Comparison of ENCODE assay signal across 8 cellular contexts in genomic region chr11:86244063-86244521, GRCh38. TPM values are rescaled to one million over a fixed set of nuclear protein-coding genes. Genes with fewer than 3 reads are reported as not detected.
DNase-seq lines count a peak whose midpoint lies in the region; ATAC-seq and TF ChIP-seq lines count a peak whose summit lies in the region.

No MANE protein-coding gene starts in this region.

- CTCF ChIA-PET in activated CD4-positive, alpha-beta memory T cell treated with anti-CD3 and anti-CD28 coated beads, Interleukin-2, amount 10 ng/mL, durations not matched to agents 7 days and 5 days (lab: Charles Lee): interaction anchor here (2.0 kb wide), 1 partner anchor 389 kb away, joined by 9 read pairs; the partner anchor contains the start of gene CCDC83

- ATAC-seq in GM21825 (IDR thresholded peaks at IDR 0.05; ENCODE audit: unreplicated experiment) (peak; percentile 63), mucosa of descending colon (peak; percentile 84)

- H3K4me3 ChIP-seq in Karpas-422 (ENCODE audit: low read length) (peak overlapping the region; percentile 78), mucosa of descending colon (peak overlapping the region; percentile 73)

- peaks cover 34% of the 10 kb centered on the region for H3K4me1 Mint-ChIP-seq in activated CD4-positive, alpha-beta memory T cell treated with anti-CD3 and anti-CD28 coated beads, Interleukin-2, amount 10 ng/mL, durations not matched to agents 7 days and 5 days

- H3K27me3 ChIP-seq in Karpas-422 (ENCODE audit: low read length): no peaks in the 10 kb centered on the region

- peak overlapping the region; percentile 90 for H3K27ac ChIP-seq in Karpas-422 (ENCODE audit: low read length)

- peaks cover 13% of the 10 kb centered on the region; the same call in 1 of the 2 replicates for H3K36me3 ChIP-seq in Karpas-422 (ENCODE audit: insufficient read depth, low read length)
- no peaks in the 10 kb centered on the region for H3K36me3 ChIP-seq in mucosa of descending colon (ENCODE audit: low read depth)

- intact Hi-C loops in mucosa of descending colon (cut with DNase I, micrococcal nuclease): no loop called here

- H3K36me3 Mint-ChIP-seq in activated CD4-positive, alpha-beta memory T cell treated with anti-CD3 and anti-CD28 coated beads, Interleukin-2, amount 10 ng/mL, durations not matched to agents 7 days and 5 days (ENCODE audit: low read depth): peaks cover 13% of the 10 kb centered on the region

- POLR2A ChIA-PET in activated CD4-positive, alpha-beta memory T cell treated with anti-CD3 and anti-CD28 coated beads, Interleukin-2, amount 10 ng/mL, durations not matched to agents 7 days and 5 days (lab: Charles Lee): interaction anchor here (0.7 to 6.1 kb wide), 15 partner anchors 13 to 615 kb away, joined by 3 to 51 read pairs (median 4); partner anchors contain the start of genes CREBZF, HIKESHI and PICALM

- H3K9ac ChIP-seq in Karpas-422 (ENCODE audit: low read length): peak overlapping the region; percentile 86

- DNase-seq in NCI-H345 (lab: John Stamatoyannopoulos, UW) (peak; percentile 93), NCI-H345 treated with DMSO at 0.1 percent for 48 hours (lab: John Stamatoyannopoulos, UW; ENCODE audit: unreplicated experiment) (no peak), Karpas-422 (peak; percentile 100), epidermal melanocyte (ENCODE audit: insufficient read length, low spot score) (peak; percentile 81), mucosa of descending colon (peak; percentile 87 to 92 (median 88))
- DNase-seq in activated CD4-positive, alpha-beta memory T cell treated with anti-CD3 and anti-CD28 coated beads, Interleukin-2, amount 10 ng/mL, durations not matched to agents 7 days and 5 days: peak; percentile 92
- DNase-seq in stimulated activated CD8-positive, alpha-beta memory T cell treated with anti-CD3 and anti-CD28 coated beads, Interleukin-7, amount 100 ng/mL, for 1 hour (ENCODE audit: low read depth in 2 of 2): peak; percentile 75 to 79

- H3K4me1 ChIP-seq in Karpas-422 (ENCODE audit: low read length) (peaks cover 67% of the 10 kb centered on the region), mucosa of descending colon (ENCODE audit: low read depth) (peaks cover 27% of the 10 kb centered on the region)

- no peak overlapping the region for H3K4me3 Mint-ChIP-seq in activated CD4-positive, alpha-beta memory T cell treated with anti-CD3 and anti-CD28 coated beads, Interleukin-2, amount 10 ng/mL, durations not matched to agents 7 days and 5 days

- H3K27ac Mint-ChIP-seq in activated CD4-positive, alpha-beta memory T cell treated with anti-CD3 and anti-CD28 coated beads, Interleukin-2, amount 10 ng/mL, durations not matched to agents 7 days and 5 days: no peak overlapping the region

- H3K9me2 ChIP-seq in Karpas-422 (replicated peaks; ENCODE audit: insufficient read depth, low read length): no peaks in the 10 kb centered on the region

- no peaks in the 10 kb centered on the region for H3K9me3 Mint-ChIP-seq in activated CD4-positive, alpha-beta memory T cell treated with anti-CD3 and anti-CD28 coated beads, Interleukin-2, amount 10 ng/mL, durations not matched to agents 7 days and 5 days

- H3K9me3 ChIP-seq in Karpas-422 (ENCODE audit: low read length) (no peaks in the 10 kb centered on the region), mucosa of descending colon (no peaks in the 10 kb centered on the region)

- peak overlapping the region; percentile 17 for H2AFZ ChIP-seq in Karpas-422 (ENCODE audit: low read length)

- H4K20me1 ChIP-seq in Karpas-422 (ENCODE audit: insufficient read depth, low read depth, low read length): peaks cover 12% of the 10 kb centered on the region; the same call in 1 of the 2 replicates

- H3K79me2 ChIP-seq in Karpas-422 (ENCODE audit: low read length): peaks cover 41% of the 10 kb centered on the region

- peak overlapping the region; percentile 86 for H3K4me2 ChIP-seq in Karpas-422 (ENCODE audit: low read depth, low read length, poor library complexity, severe bottlenecking)

- TF ChIP-seq CTCF in mucosa of descending colon (IDR thresholded peaks at IDR 0.05): no peak

- no peaks in the 10 kb centered on the region for H3K27me3 Mint-ChIP-seq in activated CD4-positive, alpha-beta memory T cell treated with anti-CD3 and anti-CD28 coated beads, Interleukin-2, amount 10 ng/mL, durations not matched to agents 7 days and 5 days

RNA-seq across cellular contexts. Expression of gene EED, which starts 0.5 kb away (rescaled TPM):
- 100 and 137 TPM in 2 replicates for total RNA-seq in Karpas-422 (2014; rRNA removed; shearing (Covaris generic); ENCODE audit: low replicate concordance)
- 10 to 100 TPM; 63.9 to 66.9 TPM for total RNA-seq in activated CD4-positive, alpha-beta memory T cell treated with anti-CD3 and anti-CD28 coated beads, Interleukin-2, amount 10 ng/mL, durations not matched to agents 7 days and 5 days
- 10 to 100 TPM; 21.9 to 29.6 (median 22.0) TPM for total RNA-seq in mucosa of descending colon

RNA-seq across cellular contexts. Expression of gene HIKESHI, which starts 57.9 kb away (rescaled TPM):
- total RNA-seq in Karpas-422 (2014; rRNA removed; shearing (Covaris generic); ENCODE audit: low replicate concordance): 73.4 and 172 TPM in 2 replicates
- total RNA-seq in activated CD4-positive, alpha-beta memory T cell treated with anti-CD3 and anti-CD28 coated beads, Interleukin-2, amount 10 ng/mL, durations not matched to agents 7 days and 5 days: 10 to 100 TPM; 40.6 to 44.5 TPM
- 10 to 100 TPM; 11.6 to 32.0 (median 18.8) TPM for total RNA-seq in mucosa of descending colon
